13 cellular contexts compared by ENCODE assay signal in genomic region chr7:22660732-22661131, GRCh38.
DNase-seq lines count a peak whose midpoint lies in the region; ATAC-seq, FAIRE-seq and TF ChIP-seq lines count a peak whose summit lies in the region.
"Had no signal": no experiment of that assay in that cellular context is flagged by ENCODE, and none has a peak within 500 bp of the region (broad histone marks: within the 10 kb centered on the region; RNA-seq: fewer than 3 reads in every experiment).

No MANE protein-coding gene starts in this region.

- H3F3A ChIP-seq in SU-DHL-6 (ENCODE audit: insufficient read depth) = no peaks in the 10 kb centered on the region

- H3K4me3 ChIP-seq in HCT116 (replicated peaks in 1 of 2; ENCODE audit: low read depth in 1 of 2, low read length in 2 of 2) (no peak overlapping the region), SU-DHL-6 (ENCODE audit: insufficient read depth, low read length, poor library complexity, severe bottlenecking) (no peak overlapping the region), HepG2 (replicated peaks in 1 of 3; ENCODE audit: insufficient read depth in 1 of 3, low read depth in 2 of 3, low read length in 3 of 3) (no peak overlapping the region)
- H3K4me3 ChIP-seq: heart left ventricle had no signal

- peak; percentile 24 for DNase-seq in ELF-1 (ENCODE audit: low read depth, low spot score)
- DNase-seq in HCT116 (ENCODE audit: low read depth, low spot score) = no peak
- peak; percentile 4 for DNase-seq in HepG2 (ENCODE audit: low spot score)
- DNase-seq in NCI-H526 treated with DMSO at 0.1 percent for 48 hours (lab: John Stamatoyannopoulos, UW) = no peak
- no peak for DNase-seq in activated CD4-positive, alpha-beta T cell treated with anti-CD3 and anti-CD28 coated beads for 36 hours
- no peak for DNase-seq in DMS79 treated with DMSO at 0.1 percent for 48 hours (lab: John Stamatoyannopoulos, UW)
- DNase-seq: activated T-cell treated with anti-CD3 and anti-CD28 coated beads, Interleukin-2, amount 50 U/mL, for 4 hours; heart left ventricle; naive thymus-derived CD4-positive, alpha-beta T cell; stimulated activated CD4-positive, alpha-beta T cell treated with anti-CD3 and anti-CD28 coated beads, Interleukin-15, amount 100 ng/mL, for 24 hours had no signal

- in situ Hi-C loops in HepG2 (cut with HindIII; ENCODE audit: extremely low pct_ligation_motif_present, low pct_unique_long_range_greater_than_20kb) = no loop called here

- H3K27ac ChIP-seq in HCT116 (ENCODE audit: low read depth, low read length) (no peak overlapping the region), SU-DHL-6 (ENCODE audit: low read depth, low read length) (no peak overlapping the region), HepG2 (ENCODE audit: extremely low read length, insufficient read depth, low read length) (no peak overlapping the region)
- H3K27ac ChIP-seq: heart left ventricle had no signal

- no peaks in the 10 kb centered on the region for H4K20me1 ChIP-seq in HCT116 (ENCODE audit: insufficient read depth)
- no peaks in the 10 kb centered on the region for H4K20me1 ChIP-seq in SU-DHL-6 (ENCODE audit: low read depth, low read length)
- H4K20me1 ChIP-seq in HepG2 (ENCODE audit: insufficient read depth, low read length) = no peaks in the 10 kb centered on the region

- H2AFZ ChIP-seq in HCT116 (ENCODE audit: low read depth, low read length, poor library complexity, severe bottlenecking) = no peak overlapping the region
- no peak overlapping the region for H2AFZ ChIP-seq in SU-DHL-6 (ENCODE audit: low read depth, low read length, severe bottlenecking)
- H2AFZ ChIP-seq in HepG2 (ENCODE audit: low read length) = no peak overlapping the region

- no peak for TF ChIP-seq POLR2A in HCT116 (IDR thresholded peaks at IDR 0.05; ENCODE audit: borderline replicate concordance, extremely low read depth, insufficient read depth, insufficient read length)
- TF ChIP-seq POLR2A in HepG2 (IDR thresholded peaks at IDR 0.05; ENCODE audit: insufficient read depth in 1 of 2, low read depth in 2 of 2, low read length in 2 of 2) = no peak

- TF ChIP-seq CTCF in HCT116 (IDR thresholded peaks at IDR 0.05 in 2 of 3, conservative IDR thresholded peaks at IDR 0.05 in 1 of 3; ENCODE audit: borderline replicate concordance in 1 of 3, insufficient read depth in 1 of 3, low read depth in 2 of 3, low read length in 2 of 3) = peak in 2 of 3 experiments; percentile 46 to 53; a peak in 4 of 6 replicates
- peak; percentile 34 for TF ChIP-seq CTCF in SU-DHL-6 (IDR thresholded peaks at IDR 0.05; ENCODE audit: insufficient read depth, low read length, poor library complexity, severe bottlenecking)
- TF ChIP-seq CTCF in HepG2 (CRISPR knock-in tag; IDR thresholded peaks at IDR 0.05) = peak; percentile 50

- H3K9ac ChIP-seq in HCT116 (ENCODE audit: low read length) (no peak overlapping the region), SU-DHL-6 (ENCODE audit: low read length) (no peak overlapping the region), HepG2 (ENCODE audit: insufficient read depth, low read depth, low read length) (no peak overlapping the region)

- no peak overlapping the region for H3K27ac Mint-ChIP-seq in activated CD4-positive, alpha-beta T cell treated with anti-CD3 and anti-CD28 coated beads for 36 hours

- TF ChIP-seq RAD21 in HCT116 (IDR thresholded peaks at IDR 0.05; ENCODE audit: low read depth) = no peak
- no peak for TF ChIP-seq RAD21 in HepG2 (CRISPR knock-in tag; IDR thresholded peaks at IDR 0.05)

- H3K4me2 ChIP-seq in HCT116 (ENCODE audit: low read length) (no peak overlapping the region), SU-DHL-6 (ENCODE audit: low read depth, low read length, poor library complexity, severe bottlenecking) (no peak overlapping the region), HepG2 (ENCODE audit: low read depth, low read length) (no peak overlapping the region)

- H3K36me3 Mint-ChIP-seq in activated CD4-positive, alpha-beta T cell treated with anti-CD3 and anti-CD28 coated beads for 36 hours (ENCODE audit: low read depth) = no peaks in the 10 kb centered on the region

- H3K36me3 ChIP-seq in HCT116 (ENCODE audit: control insufficient read depth in 1 of 2, insufficient read depth in 2 of 2, low read length in 2 of 2) = no peaks in the 10 kb centered on the region
- H3K36me3 ChIP-seq in SU-DHL-6 (ENCODE audit: low read length) = no peaks in the 10 kb centered on the region
- no peaks in the 10 kb centered on the region for H3K36me3 ChIP-seq in HepG2 (replicated peaks in 1 of 2; ENCODE audit: control insufficient read depth in 1 of 2, insufficient read depth in 2 of 2, low read length in 2 of 2)
- H3K36me3 ChIP-seq: heart left ventricle had no signal

- POLR2A ChIA-PET in HCT116 (lab: Charles Lee) = no interaction called here
- POLR2A ChIA-PET in HepG2 (lab: Yijun Ruan, JAX) = no interaction called here
- POLR2A ChIA-PET in activated CD4-positive, alpha-beta T cell treated with anti-CD3 and anti-CD28 coated beads for 36 hours (lab: Charles Lee) = no interaction called here

- FAIRE-seq in HepG2 (lab: Jason Lieb, UNC) = no peak
- FAIRE-seq: colon, TTC549 had no signal

- CTCF ChIA-PET in HCT116 (lab: Charles Lee) = interaction anchor here (1.0 to 1.4 kb wide), 2 partner anchors 10 to 68 kb away, joined by 3 to 13 read pairs; no protein-coding TSS in a partner anchor
- CTCF ChIA-PET in HepG2 (lab: Yijun Ruan, JAX; ENCODE audit: low intra/inter-chr PET ratio, low total read pairs) = no interaction called here
- CTCF ChIA-PET in activated CD4-positive, alpha-beta T cell treated with anti-CD3 and anti-CD28 coated beads for 36 hours (lab: Charles Lee) = interaction anchor here (0.6 to 3.8 kb wide), 12 partner anchors 9 to 394 kb away, joined by 3 to 29 read pairs (median 3); partner anchors contain the start of gene IL6

- WGBS in HepG2 (ENCODE audit: low lambda C conversion rate) = 17% methylated on average over 3 of the region's 3 CpGs

- no peaks in the 10 kb centered on the region for H3K9me3 Mint-ChIP-seq in activated CD4-positive, alpha-beta T cell treated with anti-CD3 and anti-CD28 coated beads for 36 hours (ENCODE audit: low read depth)
- H3K9me3 Mint-ChIP-seq: activated T-cell treated with anti-CD3 and anti-CD28 coated beads, Interleukin-2, amount 50 U/mL, for 4 hours had no signal

- H3K27me3 ChIP-seq in HCT116 (ENCODE audit: insufficient read depth, low read length) = no peaks in the 10 kb centered on the region
- no peaks in the 10 kb centered on the region for H3K27me3 ChIP-seq in SU-DHL-6 (ENCODE audit: low read length)
- H3K27me3 ChIP-seq in HepG2 (ENCODE audit: control insufficient read depth in 1 of 2, insufficient read depth in 2 of 2, low read length in 2 of 2) = peaks cover 0 to 3% of the 10 kb centered on the region in 2 experiments; a peak in 1 of 5 replicates
- H3K27me3 ChIP-seq: heart left ventricle had no signal

- TF ChIP-seq EP300 in HepG2 (IDR thresholded peaks at IDR 0.05; ENCODE audit: low read depth in 2 of 2, low read length in 2 of 2) (no peak), HepG2 (CRISPR knock-in tag; IDR thresholded peaks at IDR 0.05; ENCODE audit: borderline replicate concordance) (no peak)

- no peak overlapping the region for H3K4me3 Mint-ChIP-seq in activated CD4-positive, alpha-beta T cell treated with anti-CD3 and anti-CD28 coated beads for 36 hours
- H3K4me3 Mint-ChIP-seq: activated T-cell treated with anti-CD3 and anti-CD28 coated beads, Interleukin-2, amount 50 U/mL, for 4 hours; naive thymus-derived CD4-positive, alpha-beta T cell had no signal

- H3K27me3 Mint-ChIP-seq in activated CD4-positive, alpha-beta T cell treated with anti-CD3 and anti-CD28 coated beads for 36 hours = peaks cover 20% of the 10 kb centered on the region

- RAD21 ChIA-PET in HCT116 (lab: Charles Lee; ENCODE audit: low non-redundant PET in 1 of 2, low total read pairs in 2 of 2, uncharacterized antibody in 2 of 2, unreplicated experiment in 2 of 2) = no interaction called here

- H3K9me3 ChIP-seq in HCT116 (ENCODE audit: control insufficient read depth in 1 of 2, insufficient read depth in 1 of 2, low read depth in 1 of 2, low read length in 2 of 2) (no peaks in the 10 kb centered on the region), SU-DHL-6 (ENCODE audit: insufficient read depth, low read length) (no peaks in the 10 kb centered on the region), HepG2 (ENCODE audit: low read length) (no peaks in the 10 kb centered on the region)

- ATAC-seq in HCT116 (peak; percentile 70), HepG2 (peak; percentile 77)
- no peak for ATAC-seq in activated CD4-positive, alpha-beta T cell treated with anti-CD3 and anti-CD28 coated beads for 36 hours
- ATAC-seq: activated T-cell treated with anti-CD3 and anti-CD28 coated beads, Interleukin-2, amount 50 U/mL, for 4 hours; heart left ventricle; naive thymus-derived CD4-positive, alpha-beta T cell had no signal

- H3K4me1 ChIP-seq in HCT116 (ENCODE audit: control insufficient read depth in 1 of 2, insufficient read depth in 2 of 2, low read length in 2 of 2) = no peaks in the 10 kb centered on the region
- no peaks in the 10 kb centered on the region for H3K4me1 ChIP-seq in HepG2 (ENCODE audit: insufficient read depth, low read length)

- peaks cover 33% of the 10 kb centered on the region for H3K4me1 Mint-ChIP-seq in activated CD4-positive, alpha-beta T cell treated with anti-CD3 and anti-CD28 coated beads for 36 hours

- H3K9me2 ChIP-seq in HCT116 (ENCODE audit: insufficient read depth) (no peaks in the 10 kb centered on the region), SU-DHL-6 (replicated peaks; ENCODE audit: insufficient read depth, low read length) (no peaks in the 10 kb centered on the region)

- BruUV-seq in HCT116 (replicated peaks; lab: Mats Ljungman, UMichigan) = no TSS peak
- no TSS peak for BruUV-seq in HepG2 (replicated peaks; lab: Mats Ljungman, UMichigan)

- intact Hi-C loops in HCT116 (cut with micrococcal nuclease) = no loop called here
- intact Hi-C loops in HepG2 (cut with micrococcal nuclease; ENCODE audit: unreplicated experiment) = no loop called here
- intact Hi-C loops in activated CD4-positive, alpha-beta T cell treated with anti-CD3 and anti-CD28 coated beads for 36 hours (cut with DNase I, micrococcal nuclease) = loop anchor here in 1 of 2 experiments (5.0 kb wide), 1 partner anchor 67 kb away; the partner anchor contains the start of gene IL6

- no peaks in the 10 kb centered on the region for H3K79me2 ChIP-seq in HCT116 (ENCODE audit: insufficient read depth, low read length)
- H3K79me2 ChIP-seq in SU-DHL-6 (ENCODE audit: insufficient read depth, low read length) = no peaks in the 10 kb centered on the region
- no peaks in the 10 kb centered on the region for H3K79me2 ChIP-seq in HepG2 (ENCODE audit: insufficient read depth, low read length)

TF ChIP-seq in HCT116, 20 proteins besides CTCF, POLR2A, EP300 and RAD21 (continues in another document):
- no peak for TF ChIP-seq SP1 (IDR thresholded peaks at IDR 0.05; ENCODE audit: low read depth)

TF ChIP-seq in HepG2, 621 proteins besides CTCF, POLR2A, EP300 and RAD21:
- TF ChIP-seq STAG1 (CRISPR knock-in tag; IDR thresholded peaks at IDR 0.05) = peak; percentile 16; the same call in 1 of the 2 replicates
- no peak for TF ChIP-seq ZBTB38 (CRISPR knock-in tag; IDR thresholded peaks at IDR 0.05)
- TF ChIP-seq KMT2A (CRISPR knock-in tag; IDR thresholded peaks at IDR 0.05) = no peak

Comparison
In these comparisons a context has a peak if more than half of its experiments do, and no peak if none do; other contexts are left out.
1. DNase-seq: peak in ELF-1 (single experiment) and HepG2 (single experiment); none in HCT116 (single experiment), NCI-H526 treated with DMSO at 0.1 percent for 48 hours (single experiment), activated CD4-positive, alpha-beta T cell treated with anti-CD3 and anti-CD28 coated beads for 36 hours (single experiment) and DMS79 treated with DMSO at 0.1 percent for 48 hours (single experiment).
2. Peak in every context shown above with its lines, with median percentiles within 50 percentile points of each other: CTCF ChIP-seq.